Comparison of ENCODE assay signal across 10 cellular contexts in genomic region chr7:539731-540411, GRCh38. TPM values are rescaled to one million over a fixed set of nuclear protein-coding genes. Genes with fewer than 3 reads are reported as not detected.
DNase-seq lines count a peak whose midpoint lies in the region; TF ChIP-seq lines count a peak whose summit lies in the region.
"Had no signal": no experiment of that assay in that cellular context is flagged by ENCODE, and none has a peak within 500 bp of the region (broad histone marks: within the 10 kb centered on the region; RNA-seq: fewer than 3 reads in every experiment).

No MANE protein-coding gene starts in this region.

- peak overlapping the region; percentile 89 for H3K27ac ChIP-seq in colonic mucosa
- peak overlapping the region; percentile 39 for H3K27ac ChIP-seq in muscle layer of colon (ENCODE audit: low read depth, low read length)
- H3K27ac ChIP-seq in tibial nerve: peak overlapping the region in 1 of 4 donors; percentile 59

- H3K36me3 ChIP-seq in colonic mucosa (no peaks in the 10 kb centered on the region), muscle layer of colon (ENCODE audit: insufficient read depth, low read length) (no peaks in the 10 kb centered on the region), tibial nerve (no peaks in the 10 kb centered on the region)

- TF ChIP-seq CTCF in colonic mucosa (IDR thresholded peaks at IDR 0.05) (no peak), tibial nerve (IDR thresholded peaks at IDR 0.05) (no peak)

- WGBS in tibial nerve, 2 donors: 68 to 72% methylated on average over 10 to 12 of the region's 17 CpGs

- no peak for TF ChIP-seq EP300 in tibial nerve (IDR thresholded peaks at IDR 0.05)

- H3K4me1 ChIP-seq in colonic mucosa (peaks cover 8% of the 10 kb centered on the region), muscle layer of colon (ENCODE audit: insufficient read depth, low read length) (no peaks in the 10 kb centered on the region), tibial nerve (peaks cover 0 to 20% (median 9%) of the 10 kb centered on the region in 4 donors)

- H3K9ac ChIP-seq in colonic mucosa (ENCODE audit: low read depth in 2 of 2, low read length in 2 of 2) (peak overlapping the region in 1 of 2 donors; percentile 56), muscle layer of colon (ENCODE audit: low read length) (no peak overlapping the region)

- intact Hi-C loops in colonic mucosa (cut with DNase I): no loop called here

- H3K4me3 ChIP-seq in colonic mucosa (no peak overlapping the region), muscle layer of colon (ENCODE audit: low read depth in 1 of 2, low read length in 2 of 2) (no peak overlapping the region), tibial nerve (no peak overlapping the region)

- peak; percentile 78 for DNase-seq in DMS79 treated with DMSO at 0.1 percent for 48 hours (lab: John Stamatoyannopoulos, UW)
- peak; percentile 8 for DNase-seq in NCI-H2171 (lab: John Stamatoyannopoulos, UW)
- peak; percentile 96 for DNase-seq in colonic mucosa
- DNase-seq in CD1c-positive myeloid dendritic cell (ENCODE audit: extremely low spot score): no peak
- DNase-seq in medulla oblongata (ENCODE audit: extremely low spot score): no peak
- DNase-seq in tibial nerve (ENCODE audit: low spot score in 2 of 2): no peak
- no peak for DNase-seq in amygdala (lab: John Stamatoyannopoulos, UW)
- DNase-seq: DND-41, MM.1S had no signal

- no peak for TF ChIP-seq POLR2A in tibial nerve (IDR thresholded peaks at IDR 0.05)

- H3K27me3 ChIP-seq in colonic mucosa: no peaks in the 10 kb centered on the region
- no peaks in the 10 kb centered on the region for H3K27me3 ChIP-seq in muscle layer of colon (ENCODE audit: control insufficient read depth in 1 of 2, insufficient read depth in 2 of 2, low read length in 2 of 2)
- no peaks in the 10 kb centered on the region for H3K27me3 ChIP-seq in tibial nerve

- H3K9me3 ChIP-seq in colonic mucosa (no peaks in the 10 kb centered on the region), muscle layer of colon (ENCODE audit: low read length) (no peaks in the 10 kb centered on the region), tibial nerve (peaks cover 0 to 14% (median 0%) of the 10 kb centered on the region in 4 donors)

RNA-seq across cellular contexts. Expression of gene PDGFA, which starts 20.2 kb away (rescaled TPM):
- total RNA-seq in colonic mucosa (10 to 100 TPM; 34.9 to 50.5 TPM), tibial nerve (10 to 100 TPM; 33.4 to 84.1 (median 40.6) TPM)

Comparison
In these comparisons a context has a peak if more than half of its experiments do, and no peak if none do; other contexts are left out.
1. DNase-seq: peak in DMS79 treated with DMSO at 0.1 percent for 48 hours (single experiment), NCI-H2171 (single experiment) and colonic mucosa (single experiment); none in CD1c-positive myeloid dendritic cell (single experiment), medulla oblongata (single experiment), tibial nerve (0 of 2) and amygdala (0 of 56).